In the genomic region with DNA sequence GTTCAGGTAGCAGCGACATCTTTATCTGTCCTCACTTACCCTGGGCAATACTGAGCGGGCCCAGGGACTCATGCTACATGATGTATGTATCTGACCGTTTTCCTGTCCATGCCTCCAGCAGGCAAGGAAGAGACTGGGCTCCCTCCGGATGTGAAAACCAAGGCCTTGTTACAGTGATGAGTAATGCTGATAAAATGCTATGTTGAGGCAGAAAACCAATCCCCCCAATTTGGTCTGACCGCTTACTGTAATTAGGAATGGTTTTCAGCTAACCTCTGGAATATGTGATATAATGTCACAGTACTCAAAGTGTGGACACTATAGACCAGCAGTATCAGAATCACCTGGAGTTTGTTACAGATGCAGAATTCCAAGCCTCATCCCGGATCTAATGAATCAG, we compare ENCODE assay signal across 1 cellular context.
TF ChIP-seq lines count a peak whose summit lies in the region.

No MANE protein-coding gene starts in this region.

TF ChIP-seq in WTC11, 78 proteins besides CTCF, POLR2A, EP300 and RAD21 (continued from another document):
- TF ChIP-seq, protein P1, sequence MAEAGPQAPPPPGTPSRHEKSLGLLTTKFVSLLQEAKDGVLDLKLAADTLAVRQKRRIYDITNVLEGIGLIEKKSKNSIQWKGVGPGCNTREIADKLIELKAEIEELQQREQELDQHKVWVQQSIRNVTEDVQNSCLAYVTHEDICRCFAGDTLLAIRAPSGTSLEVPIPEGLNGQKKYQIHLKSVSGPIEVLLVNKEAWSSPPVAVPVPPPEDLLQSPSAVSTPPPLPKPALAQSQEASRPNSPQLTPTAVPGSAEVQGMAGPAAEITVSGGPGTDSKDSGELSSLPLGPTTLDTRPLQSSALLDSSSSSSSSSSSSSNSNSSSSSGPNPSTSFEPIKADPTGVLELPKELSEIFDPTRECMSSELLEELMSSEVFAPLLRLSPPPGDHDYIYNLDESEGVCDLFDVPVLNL (CRISPR knock-in tag; IDR thresholded peaks at IDR 0.05; ENCODE audit: borderline replicate concordance, low read depth): no peak
